Comparison of ENCODE assay signal across 6 cellular contexts in the genomic region with DNA sequence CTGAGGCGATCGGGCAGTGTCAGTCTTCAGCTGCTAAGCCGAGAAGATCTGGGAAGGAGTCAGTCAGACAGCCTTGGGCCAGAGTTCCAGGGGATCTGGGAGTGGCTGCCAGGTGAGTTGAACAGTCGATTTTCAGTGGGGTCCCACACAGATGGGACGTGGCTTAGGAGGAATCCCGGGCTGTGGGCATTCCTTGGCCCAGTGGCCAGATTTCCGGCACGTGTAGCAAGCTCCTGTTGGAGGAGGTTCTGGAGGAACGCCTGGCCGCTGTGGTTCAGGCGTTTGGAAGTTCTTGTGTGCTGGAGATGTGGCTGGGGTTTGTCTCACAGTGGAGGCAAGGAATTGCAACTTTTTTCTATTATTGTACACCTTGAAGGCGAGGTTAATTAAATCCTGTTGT.
DNase-seq lines count a peak whose midpoint lies in the region; FAIRE-seq and TF ChIP-seq lines count a peak whose summit lies in the region.
"Not testable (repeated sequence)": the region's sequence is repeated elsewhere in the genome, so short reads cannot be mapped to it uniquely, and the experiment has no call there.

No MANE protein-coding gene starts in this region.

- not testable (repeated sequence) for DNase-seq in H7; H1 (ENCODE audit: low read depth in 1 of 2, low spot score in 2 of 2); iPS DF 6.9 (ENCODE audit: low read depth, low spot score); mesendoderm

- 40% methylated on average over 9 of the region's 12 CpGs; no CpG with 5 or more reads in 1 of the 2 experiments for whole genome bisulfite sequencing in H1 (ENCODE audit: extremely low coverage in 1 of 2, insufficient coverage in 1 of 2, insufficient read length in 1 of 2, insufficient replicate concordance in 2 of 2, low coverage in 1 of 2, low lambda C conversion rate in 2 of 2, missing lambda C conversion rate in 1 of 2), 2 experiments
- WGBS in iPS DF 6.9 (ENCODE audit: insufficient coverage, insufficient read length): no CpG with 5 or more reads among the region's 12 CpGs
- WGBS in mesendoderm (ENCODE audit: extremely low coverage, insufficient coverage, low lambda C conversion rate): no CpG with 5 or more reads among the region's 12 CpGs

- not testable (repeated sequence) for H3K23ac ChIP-seq in H1 (ENCODE audit: insufficient read length); mesendoderm (ENCODE audit: low read length)

- H3K36me3 ChIP-seq in H7 (replicated peaks; ENCODE audit: control insufficient read depth, insufficient read depth, low read length) (peaks cover 11% of the 10 kb centered on the region), HUES6 (ENCODE audit: control insufficient read depth, insufficient read depth, low read length) (peaks cover 40% of the 10 kb centered on the region), H1 (ENCODE audit: control insufficient read depth in 2 of 4, insufficient read depth in 4 of 4, low read length in 3 of 4) (peaks cover 2 to 45% (median 19%) of the 10 kb centered on the region in 4 experiments; a peak in 6 of 8 replicates), iPS-18a (ENCODE audit: control insufficient read depth, low read depth, low read length) (peaks cover 15% of the 10 kb centered on the region)
- H3K36me3 ChIP-seq in iPS DF 6.9 (ENCODE audit: control insufficient read depth, insufficient read depth, low read length); mesendoderm (ENCODE audit: control insufficient read depth, insufficient read depth, low read length): not testable (repeated sequence)

- H2AK5ac ChIP-seq in H1 (ENCODE audit: low read depth, low read length); mesendoderm (ENCODE audit: low read length): not testable (repeated sequence)

- peak overlapping the region; percentile 85; the same call in 1 of the 2 replicates for H3K27ac ChIP-seq in HUES6 (ENCODE audit: low read depth, low read length)
- not testable (repeated sequence) for H3K27ac ChIP-seq in H1 (ENCODE audit: low read depth, low read length); iPS DF 6.9 (ENCODE audit: low read length); iPS-18a (ENCODE audit: low read length); mesendoderm (ENCODE audit: low read depth, low read length)

- peaks cover 37% of the 10 kb centered on the region for H3K4me1 ChIP-seq in HUES6 (ENCODE audit: control insufficient read depth, insufficient read depth, low read length)
- H3K4me1 ChIP-seq in H1 (replicated peaks in 1 of 4; ENCODE audit: control insufficient read depth in 3 of 4, insufficient read depth in 4 of 4, low read length in 3 of 4): peaks cover 2 to 24% (median 11%) of the 10 kb centered on the region in 4 experiments; a peak in 6 of 7 replicates
- not testable (repeated sequence) for H3K4me1 ChIP-seq in iPS DF 6.9 (ENCODE audit: control insufficient read depth, insufficient read depth, low read length); mesendoderm (ENCODE audit: control insufficient read depth, low read depth, low read length)
- H3K4me1 ChIP-seq in iPS-18a (ENCODE audit: control insufficient read depth, low read depth, low read length): peaks cover 38% of the 10 kb centered on the region

- peak overlapping the region; percentile 52 for H3K4me3 ChIP-seq in H7 (ENCODE audit: insufficient read depth, low read depth, low read length)
- peak overlapping the region; percentile 62 for H3K4me3 ChIP-seq in HUES6 (ENCODE audit: low read depth, low read length)
- H3K4me3 ChIP-seq in H1 (ENCODE audit: extremely low read depth in 1 of 4, insufficient read depth in 2 of 4, low read depth in 3 of 4, low read length in 4 of 4): peak overlapping the region; percentile 3 to 91 (median 58)
- peak overlapping the region; percentile 37; the same call in 1 of the 2 replicates for H3K4me3 ChIP-seq in iPS DF 6.9 (ENCODE audit: low read length)
- H3K4me3 ChIP-seq in iPS-18a (ENCODE audit: low read length): peak overlapping the region; percentile 64
- not testable (repeated sequence) for H3K4me3 ChIP-seq in mesendoderm (ENCODE audit: low read length)

- POLR2A ChIA-PET in H1 (lab: Charles Lee; ENCODE audit: partially characterized antibody): interaction anchor here (0.9 to 1.3 kb wide), 2 partner anchors 9 to 46 kb away, joined by 3 to 4 read pairs; no protein-coding TSS in a partner anchor

- not testable (repeated sequence) for H3K56ac ChIP-seq in H1 (replicated peaks; ENCODE audit: insufficient read length, low read depth, low read length)
- H3K56ac ChIP-seq in mesendoderm (ENCODE audit: low read length): peak overlapping the region; percentile 60

- H3K18ac ChIP-seq in H1 (ENCODE audit: extremely low read depth, low read length); mesendoderm (ENCODE audit: low read length): not testable (repeated sequence)

- not testable (repeated sequence) for H3K9me3 ChIP-seq in HUES6 (ENCODE audit: control insufficient read depth, insufficient read depth, low read depth, low read length); H1 (ENCODE audit: insufficient read depth in 2 of 2, low read depth in 1 of 2, low read length in 1 of 2); iPS DF 6.9 (ENCODE audit: control insufficient read depth, insufficient read depth, low read length); iPS-18a (ENCODE audit: control insufficient read depth, low read depth, low read length)

- TF ChIP-seq POLR2A in H1 (IDR thresholded peaks at IDR 0.05; ENCODE audit: control extremely low read depth in 1 of 2, low read depth in 2 of 2, low read length in 2 of 2): not testable (repeated sequence)

- not testable (repeated sequence) for H2BK12ac ChIP-seq in H1 (ENCODE audit: low read depth, low read length)

- H4K5ac ChIP-seq in H1 (ENCODE audit: insufficient read length, low read depth, low read length); mesendoderm (ENCODE audit: low read length): not testable (repeated sequence)

- not testable (repeated sequence) for H3K27me3 ChIP-seq in H7 (ENCODE audit: control insufficient read depth, insufficient read depth, low read length); HUES6 (ENCODE audit: control insufficient read depth, insufficient read depth, low read length); H1 (replicated peaks in 1 of 4; ENCODE audit: control insufficient read depth in 3 of 4, extremely low read depth in 1 of 4, insufficient read depth in 3 of 4, low read length in 3 of 4); iPS DF 6.9 (ENCODE audit: control insufficient read depth, insufficient read depth, low read length); iPS-18a (ENCODE audit: control insufficient read depth, insufficient read depth, low read length); mesendoderm (ENCODE audit: insufficient read depth, low read length, poor library complexity)

- not testable (repeated sequence) for H3K14ac ChIP-seq in H1 (ENCODE audit: insufficient read length)

- H2BK20ac ChIP-seq in H1 (ENCODE audit: low read length): not testable (repeated sequence)

- CTCF ChIA-PET in H1 (lab: Charles Lee; ENCODE audit: partially characterized antibody): not testable (repeated sequence)

- peak overlapping the region; percentile 57 to 87 for H3K4me2 ChIP-seq in H1 (ENCODE audit: insufficient read depth in 1 of 2, low read depth in 2 of 2, low read length in 2 of 2)
- H3K4me2 ChIP-seq in mesendoderm (ENCODE audit: low read length): not testable (repeated sequence)

- H4K8ac ChIP-seq in H1 (ENCODE audit: extremely low read depth, insufficient read depth, low read length); mesendoderm (ENCODE audit: low read depth, low read length): not testable (repeated sequence)

- TF ChIP-seq RAD21 in H1 (IDR thresholded peaks at IDR 0.05 in 1 of 2, conservative IDR thresholded peaks at IDR 0.05 in 1 of 2; ENCODE audit: low read depth in 2 of 2, low read length in 2 of 2): not testable (repeated sequence)

- H3K79me1 ChIP-seq in H1 (ENCODE audit: low read depth, low read length); mesendoderm (ENCODE audit: low read length): not testable (repeated sequence)

- FAIRE-seq in H1 (lab: Jason Lieb, UNC): not testable (repeated sequence)

- not testable (repeated sequence) for H4K91ac ChIP-seq in H1 (replicated peaks; ENCODE audit: insufficient read length, low read length)

- H2BK5ac ChIP-seq in H1 (ENCODE audit: low read depth, low read length); mesendoderm (ENCODE audit: low read length): not testable (repeated sequence)

- not testable (repeated sequence) for TF ChIP-seq CTCF in H1 (IDR thresholded peaks at IDR 0.05; ENCODE audit: control extremely low read depth in 1 of 3, insufficient read depth in 1 of 3, low read depth in 1 of 3, low read length in 3 of 3)

- H3K79me2 ChIP-seq in H1 (ENCODE audit: control insufficient read depth in 1 of 2, insufficient read depth in 2 of 2, low read length in 2 of 2): peaks cover 0 to 27% of the 10 kb centered on the region in 2 experiments; a peak in 3 of 4 replicates
- H3K79me2 ChIP-seq in mesendoderm (ENCODE audit: control insufficient read depth, insufficient read depth, low read length): not testable (repeated sequence)

- H3K9ac ChIP-seq in HUES6 (ENCODE audit: low read length) (peak overlapping the region; percentile 100), H1 (replicated peaks in 1 of 4; ENCODE audit: extremely low read depth in 1 of 4, low read depth in 3 of 4, low read length in 3 of 4) (peak overlapping the region; percentile 13 to 67 (median 44); a peak in 4 of 7 replicates), iPS-18a (ENCODE audit: low read length) (peak overlapping the region; percentile 42)
- H3K9ac ChIP-seq in mesendoderm (ENCODE audit: low read length): not testable (repeated sequence)

- not testable (repeated sequence) for TF ChIP-seq EP300 in H1 (IDR thresholded peaks at IDR 0.05; ENCODE audit: borderline replicate concordance in 1 of 2, low read depth in 2 of 2, low read length in 2 of 2)

- not testable (repeated sequence) for H2AFZ ChIP-seq in H1 (ENCODE audit: low read length)

- H2BK120ac ChIP-seq in H1 (replicated peaks; ENCODE audit: low read depth, low read length); mesendoderm (ENCODE audit: low read depth, low read length): not testable (repeated sequence)

- not testable (repeated sequence) for H2BK15ac ChIP-seq in H1 (ENCODE audit: low read length); mesendoderm (replicated peaks; ENCODE audit: low read depth)

- H3K23me2 ChIP-seq in H1 (ENCODE audit: low read depth, low read length): not testable (repeated sequence)

- H4K20me1 ChIP-seq in H1 (replicated peaks in 1 of 2; ENCODE audit: control insufficient read depth in 1 of 2, insufficient read depth in 2 of 2, low read length in 2 of 2): not testable (repeated sequence)

- H3K4ac ChIP-seq in H1 (replicated peaks; ENCODE audit: insufficient read length, low read depth, low read length); mesendoderm (ENCODE audit: low read depth, low read length): not testable (repeated sequence)
